ENCODE assay signal across 10 cellular contexts in genomic region chr9:16515879-16516289, GRCh38.
A peak's percentile ranks its signal among the peaks of the same experiment; 100 is the strongest.
DNase-seq lines count a peak whose midpoint lies in the region; TF ChIP-seq lines count a peak whose summit lies in the region.
"Had no signal": no experiment of that assay in that cellular context is flagged by ENCODE, and none has a peak within 500 bp of the region (broad histone marks: within the 10 kb centered on the region; RNA-seq: fewer than 3 reads in every experiment).

No MANE protein-coding gene starts in this region.

- H3K27me3 Mint-ChIP-seq in chondrocyte (ENCODE audit: low read depth), result no peaks in the 10 kb centered on the region

- intact Hi-C loops in colonic mucosa (cut with DNase I), result no loop called here

- peaks cover 58% of the 10 kb centered on the region for H3K4me1 Mint-ChIP-seq in chondrocyte (ENCODE audit: low read depth)
- H3K4me1 Mint-ChIP-seq: stimulated activated naive CD8-positive, alpha-beta T cell treated with anti-CD3 and anti-CD28 coated beads, Interleukin-15, amount 100 ng/mL, for 72 hours had no signal

- H3K27ac ChIP-seq in subcutaneous abdominal adipose tissue (ENCODE audit: low read depth, low read length), result peak overlapping the region; percentile 63
- H3K27ac ChIP-seq in effector memory CD4-positive, alpha-beta T cell (ENCODE audit: insufficient read depth, low read length, poor library complexity, severe bottlenecking), result no peak overlapping the region
- no peak overlapping the region for H3K27ac ChIP-seq in colonic mucosa
- H3K27ac ChIP-seq: PC-9, prostate gland had no signal

- no peaks in the 10 kb centered on the region for H3K36me3 Mint-ChIP-seq in chondrocyte (ENCODE audit: low read depth)

- H3K27ac Mint-ChIP-seq in chondrocyte (ENCODE audit: unreplicated experiment), result peak overlapping the region; percentile 74
- H3K27ac Mint-ChIP-seq: stimulated activated naive CD8-positive, alpha-beta T cell treated with anti-CD3 and anti-CD28 coated beads, Interleukin-15, amount 100 ng/mL, for 72 hours had no signal

- H3K9me3 ChIP-seq in subcutaneous abdominal adipose tissue (ENCODE audit: control insufficient read depth in 5 of 5, low read length in 5 of 5) (no peaks in the 10 kb centered on the region), colonic mucosa (no peaks in the 10 kb centered on the region)
- H3K9me3 ChIP-seq in effector memory CD4-positive, alpha-beta T cell (ENCODE audit: control insufficient read depth, low read length), result no peaks in the 10 kb centered on the region
- H3K9me3 ChIP-seq: prostate gland had no signal

- H3K4me3 ChIP-seq in Jurkat, Clone E6-1 (ENCODE audit: low read length), result peak overlapping the region; percentile 30
- H3K4me3 ChIP-seq in subcutaneous abdominal adipose tissue (ENCODE audit: low read depth in 1 of 5, low read length in 5 of 5) (no peak overlapping the region), colonic mucosa (no peak overlapping the region)
- H3K4me3 ChIP-seq in effector memory CD4-positive, alpha-beta T cell (ENCODE audit: insufficient read depth, low read depth, low read length, poor library complexity, severe bottlenecking), result no peak overlapping the region
- H3K4me3 ChIP-seq: PC-9, prostate gland had no signal

- TF ChIP-seq CTCF in chondrocyte (IDR thresholded peaks at IDR 0.05) (no peak), colonic mucosa (IDR thresholded peaks at IDR 0.05) (no peak)

- H3K4me1 ChIP-seq in subcutaneous abdominal adipose tissue (ENCODE audit: control insufficient read depth in 5 of 5, insufficient read depth in 5 of 5, low read length in 5 of 5), result peaks cover 3 to 38% (median 32%) of the 10 kb centered on the region in 5 donors
- no peaks in the 10 kb centered on the region for H3K4me1 ChIP-seq in effector memory CD4-positive, alpha-beta T cell (ENCODE audit: control insufficient read depth, insufficient read depth, low read length, poor library complexity, severe bottlenecking)
- no peaks in the 10 kb centered on the region for H3K4me1 ChIP-seq in colonic mucosa
- H3K4me1 ChIP-seq: prostate gland had no signal

- H3K27me3 ChIP-seq in subcutaneous abdominal adipose tissue (ENCODE audit: control insufficient read depth in 5 of 5, insufficient read depth in 4 of 5, low read length in 5 of 5), result no peaks in the 10 kb centered on the region
- no peaks in the 10 kb centered on the region for H3K27me3 ChIP-seq in effector memory CD4-positive, alpha-beta T cell (replicated peaks; ENCODE audit: control insufficient read depth, insufficient read depth, low read length, poor library complexity, severe bottlenecking)
- no peaks in the 10 kb centered on the region for H3K27me3 ChIP-seq in colonic mucosa

- H3K9ac ChIP-seq in subcutaneous abdominal adipose tissue (ENCODE audit: low read length in 5 of 5) (no peak overlapping the region), colonic mucosa (ENCODE audit: low read depth in 2 of 2, low read length in 2 of 2) (no peak overlapping the region)

- peaks cover 8% of the 10 kb centered on the region for H3K9me3 Mint-ChIP-seq in chondrocyte (ENCODE audit: low read depth)
- H3K9me3 Mint-ChIP-seq: stimulated activated naive CD8-positive, alpha-beta T cell treated with anti-CD3 and anti-CD28 coated beads, Interleukin-15, amount 100 ng/mL, for 72 hours had no signal

- no peak overlapping the region for H3K4me3 Mint-ChIP-seq in chondrocyte (ENCODE audit: unreplicated experiment)
- H3K4me3 Mint-ChIP-seq: stimulated activated naive CD8-positive, alpha-beta T cell treated with anti-CD3 and anti-CD28 coated beads, Interleukin-15, amount 100 ng/mL, for 72 hours had no signal

- H3K36me3 ChIP-seq in subcutaneous abdominal adipose tissue (ENCODE audit: control insufficient read depth in 5 of 5, insufficient read depth in 5 of 5, low read length in 5 of 5) (no peaks in the 10 kb centered on the region), colonic mucosa (no peaks in the 10 kb centered on the region)
- H3K36me3 ChIP-seq in effector memory CD4-positive, alpha-beta T cell (ENCODE audit: control insufficient read depth, insufficient read depth, low read length), result no peaks in the 10 kb centered on the region
- H3K36me3 ChIP-seq: prostate gland had no signal

- no peak for DNase-seq in Jurkat, Clone E6-1 (ENCODE audit: low read depth, low spot score)
- no peak for DNase-seq in chondrocyte (ENCODE audit: low spot score)
- peak; percentile 10 for DNase-seq in kidney glomerular epithelial cell (lab: John Stamatoyannopoulos, UW)
- no peak for DNase-seq in effector memory CD4-positive, alpha-beta T cell
- no peak for DNase-seq in colonic mucosa
- DNase-seq in SW 1271 (lab: John Stamatoyannopoulos, UW), result no peak
- DNase-seq: PC-9; stimulated activated naive CD8-positive, alpha-beta T cell treated with anti-CD3 and anti-CD28 coated beads, Interleukin-15, amount 100 ng/mL, for 72 hours had no signal
